In genomic region chr3:42057561-42058211, GRCh38 we compare ENCODE assay signal across 12 cellular contexts. TPM values are rescaled to one million over a fixed set of nuclear protein-coding genes. Genes with fewer than 3 reads are reported as not detected.
A peak's percentile ranks its signal among the peaks of the same experiment; 100 is the strongest.
DNase-seq lines count a peak whose midpoint lies in the region; ATAC-seq, FAIRE-seq and TF ChIP-seq lines count a peak whose summit lies in the region.
"Had no signal": no experiment of that assay in that cellular context is flagged by ENCODE, and none has a peak within 500 bp of the region (broad histone marks: within the 10 kb centered on the region; RNA-seq: fewer than 3 reads in every experiment).

No MANE protein-coding gene starts in this region.

- H3K27ac Mint-ChIP-seq in mesothelial cell of epicardium: peak overlapping the region; percentile 37

- peak; percentile 81 for FAIRE-seq in GM18507 (lab: Jason Lieb, UNC)
- FAIRE-seq: islet of Langerhans had no signal

- peaks cover 42% of the 10 kb centered on the region for H3K4me1 Mint-ChIP-seq in mesothelial cell of epicardium

- H3K27me3 Mint-ChIP-seq in mesothelial cell of epicardium (ENCODE audit: low read depth): no peaks in the 10 kb centered on the region
- H3K27me3 Mint-ChIP-seq: effector memory CD8-positive, alpha-beta T cell had no signal

- peaks cover 4% of the 10 kb centered on the region for H3K9me3 Mint-ChIP-seq in mesothelial cell of epicardium
- H3K9me3 Mint-ChIP-seq: effector memory CD8-positive, alpha-beta T cell had no signal

- H3K4me3 Mint-ChIP-seq in mesothelial cell of epicardium: no peak overlapping the region
- H3K4me3 Mint-ChIP-seq: effector memory CD8-positive, alpha-beta T cell had no signal

- no peaks in the 10 kb centered on the region for H3K36me3 Mint-ChIP-seq in mesothelial cell of epicardium

- no peak for TF ChIP-seq CTCF in mesothelial cell of epicardium (IDR thresholded peaks at IDR 0.05; ENCODE audit: unreplicated experiment)

- ATAC-seq in GM21619 (IDR thresholded peaks at IDR 0.05; ENCODE audit: unreplicated experiment) (peak; percentile 81), HG03520 (IDR thresholded peaks at IDR 0.05; ENCODE audit: unreplicated experiment) (peak; percentile 76), GM21737 (IDR thresholded peaks at IDR 0.05; ENCODE audit: unreplicated experiment) (no peak)
- ATAC-seq: effector memory CD8-positive, alpha-beta T cell had no signal

- no peak for DNase-seq in GM18507 (ENCODE audit: extremely low spot score, insufficient read length, low read depth)
- peak in 1 of 2 experiments; percentile 11 for DNase-seq in mesothelial cell of epicardium (ENCODE audit: low spot score in 2 of 2, unreplicated experiment in 2 of 2)
- DNase-seq in HCEC 1CT: no peak
- no peak for DNase-seq in activated CD8-positive, alpha-beta memory T cell treated with anti-CD3 and anti-CD28 coated beads, Interleukin-2, amount 50 U/mL, for 4 hours
- DNase-seq in stimulated activated CD4-positive, alpha-beta T cell treated with anti-CD3 and anti-CD28 coated beads, Interleukin-15, amount 100 ng/mL, for 24 hours: no peak
- DNase-seq: activated effector memory CD4-positive, alpha-beta T cell treated with Interleukin-2 at 50 U/mL for 16 hours; effector memory CD8-positive, alpha-beta T cell; NCI-H187 had no signal

RNA-seq across cellular contexts. Expression of gene TRAK1, which starts 33.5 kb away (rescaled TPM):
- total RNA-seq in mesothelial cell of epicardium: 49.0 to 50.7 TPM (median 50.3 TPM) in 3 replicates
